ENCODE assay signal across 9 cellular contexts in genomic region chr16:79269211-79269863, GRCh38.
A peak's percentile ranks its signal among the peaks of the same experiment; 100 is the strongest.
DNase-seq lines count a peak whose midpoint lies in the region; ATAC-seq and TF ChIP-seq lines count a peak whose summit lies in the region.
"Had no signal": no experiment of that assay in that cellular context is flagged by ENCODE, and none has a peak within 500 bp of the region (broad histone marks: within the 10 kb centered on the region; RNA-seq: fewer than 3 reads in every experiment).

No MANE protein-coding gene starts in this region.

- CTCF ChIA-PET in activated CD8-positive, alpha-beta T cell treated with anti-CD3 and anti-CD28 coated beads for 36 hours (lab: Charles Lee) = interaction anchor here (0.7 to 1.3 kb wide), 5 partner anchors 9 to 332 kb away, joined by 3 to 5 read pairs (median 4); no protein-coding TSS in a partner anchor

- POLR2A ChIA-PET in activated CD8-positive, alpha-beta T cell treated with anti-CD3 and anti-CD28 coated beads for 36 hours (lab: Charles Lee) = interaction anchor here (0.6 to 2.1 kb wide), 4 partner anchors 9 to 226 kb away, joined by 3 to 8 read pairs (median 6); no protein-coding TSS in a partner anchor

- no peak for TF ChIP-seq CTCF in activated CD8-positive, alpha-beta T cell treated with anti-CD3 and anti-CD28 coated beads for 36 hours (IDR thresholded peaks at IDR 0.05)
- no peak for TF ChIP-seq CTCF in ovary (IDR thresholded peaks at IDR 0.05)

- peaks cover 67% of the 10 kb centered on the region for H3K4me1 Mint-ChIP-seq in activated CD8-positive, alpha-beta T cell treated with anti-CD3 and anti-CD28 coated beads for 36 hours (ENCODE audit: low read depth)

- no peaks in the 10 kb centered on the region for H3K9me3 ChIP-seq in ovary
- H3K9me3 ChIP-seq: heart left ventricle had no signal

- no peak overlapping the region for H3K27ac ChIP-seq in ovary
- H3K27ac ChIP-seq: heart left ventricle had no signal

- H3K36me3 ChIP-seq in ovary = no peaks in the 10 kb centered on the region
- H3K36me3 ChIP-seq: heart left ventricle had no signal

- peaks cover 46% of the 10 kb centered on the region for H3K27me3 Mint-ChIP-seq in activated CD8-positive, alpha-beta T cell treated with anti-CD3 and anti-CD28 coated beads for 36 hours

- no peaks in the 10 kb centered on the region for H3K27me3 ChIP-seq in ovary
- H3K27me3 ChIP-seq: heart left ventricle had no signal

- H3K36me3 Mint-ChIP-seq in activated CD8-positive, alpha-beta T cell treated with anti-CD3 and anti-CD28 coated beads for 36 hours (ENCODE audit: low read depth) = no peaks in the 10 kb centered on the region

- ATAC-seq in GM19043 (IDR thresholded peaks at IDR 0.05; ENCODE audit: low read depth, unreplicated experiment) (peak; percentile 94), HG02981 (IDR thresholded peaks at IDR 0.05; ENCODE audit: unreplicated experiment) (peak; percentile 98), GM19324 (IDR thresholded peaks at IDR 0.05; ENCODE audit: low FRiP score, unreplicated experiment) (no peak)
- ATAC-seq in activated CD8-positive, alpha-beta T cell treated with anti-CD3 and anti-CD28 coated beads for 36 hours = peak; percentile 74
- ATAC-seq: heart left ventricle had no signal

- H3K4me3 ChIP-seq in ovary = no peak overlapping the region
- H3K4me3 ChIP-seq: heart left ventricle had no signal

- no peak for TF ChIP-seq EP300 in ovary (IDR thresholded peaks at IDR 0.05)

- 81 to 86% (median 85%) methylated on average over 8 of the region's 8 CpGs for WGBS in ovary, 3 donors

- H3K27ac Mint-ChIP-seq in activated CD8-positive, alpha-beta T cell treated with anti-CD3 and anti-CD28 coated beads for 36 hours = peak overlapping the region; percentile 84

- no peaks in the 10 kb centered on the region for H3K9me3 Mint-ChIP-seq in activated CD8-positive, alpha-beta T cell treated with anti-CD3 and anti-CD28 coated beads for 36 hours

- TF ChIP-seq POLR2A in ovary (IDR thresholded peaks at IDR 0.05) = no peak

- intact Hi-C loops in activated CD8-positive, alpha-beta T cell treated with anti-CD3 and anti-CD28 coated beads for 36 hours (cut with micrococcal nuclease) = loop anchor here (2.0 to 5.0 kb wide), 3 partner anchors 48 to 179 kb away; no protein-coding TSS in a partner anchor
- intact Hi-C loops in ovary (cut with DNase I) = no loop called here

- H3K4me1 ChIP-seq in ovary (ENCODE audit: insufficient read depth) = no peaks in the 10 kb centered on the region

- DNase-seq in activated CD8-positive, alpha-beta T cell treated with anti-CD3 and anti-CD28 coated beads for 36 hours = peak; percentile 87
- peak; percentile 79 for DNase-seq in stimulated activated CD4-positive, alpha-beta T cell treated with anti-CD3 and anti-CD28 coated beads, Interleukin-4, amount 100 ng/mL, for 24 hours
- DNase-seq in DMS79 (lab: John Stamatoyannopoulos, UW) = no peak
- no peak for DNase-seq in C1 segment of cervical spinal cord (lab: John Stamatoyannopoulos, UW)
- DNase-seq in ovary = no peak
- DNase-seq: heart left ventricle had no signal

- H3K4me3 Mint-ChIP-seq in activated CD8-positive, alpha-beta T cell treated with anti-CD3 and anti-CD28 coated beads for 36 hours = peak overlapping the region; percentile 24

Comparison
In these comparisons a context has a peak if more than half of its experiments do, and no peak if none do; other contexts are left out.
1. DNase-seq: peak in activated CD8-positive, alpha-beta T cell treated with anti-CD3 and anti-CD28 coated beads for 36 hours (single experiment) and stimulated activated CD4-positive, alpha-beta T cell treated with anti-CD3 and anti-CD28 coated beads, Interleukin-4, amount 100 ng/mL, for 24 hours (single experiment); none in DMS79 (single experiment), C1 segment of cervical spinal cord (0 of 14) and ovary (0 of 5).